ENCODE assay signal across 1 cellular context in the genomic region with DNA sequence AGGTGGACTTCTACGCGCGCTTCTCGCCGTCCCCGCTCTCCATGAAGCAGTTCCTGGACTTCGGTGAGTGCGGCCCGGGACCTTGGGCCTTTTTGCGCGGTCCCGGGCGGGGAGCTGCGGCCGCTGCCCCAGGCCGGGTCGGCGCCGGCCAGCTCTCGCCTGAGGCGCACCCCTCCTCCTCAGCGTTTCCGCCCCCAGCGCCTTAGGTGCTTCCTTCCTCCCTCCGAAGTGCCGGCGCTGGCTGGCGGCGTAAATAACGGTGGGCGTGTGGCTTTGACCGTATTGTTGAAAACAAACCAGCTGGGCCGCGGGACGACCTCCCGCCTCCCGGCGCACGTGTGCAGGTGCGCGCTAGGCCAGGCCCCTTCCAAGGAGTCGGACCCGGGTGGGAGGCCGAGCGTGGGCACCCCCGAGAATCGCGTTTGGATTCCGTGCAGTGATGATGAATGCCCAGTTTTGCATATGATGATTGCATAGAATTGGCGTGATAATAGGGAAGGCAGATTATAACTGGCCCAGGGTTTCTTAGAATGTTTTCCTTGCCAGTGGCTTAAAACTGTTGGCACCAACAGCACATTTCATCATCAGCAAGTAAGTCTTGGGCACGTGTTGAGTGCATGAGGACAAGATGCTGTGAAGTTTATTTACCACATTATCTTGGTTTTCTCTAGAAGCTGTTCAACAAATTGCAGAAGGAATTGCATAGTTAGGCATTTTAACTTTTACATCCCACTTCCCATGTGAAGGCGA.
TF ChIP-seq lines count a peak whose summit lies in the region.

No MANE protein-coding gene starts in this region.

TF ChIP-seq in HepG2, 621 proteins besides CTCF, POLR2A, EP300 and RAD21 (continued from another document):
- TF ChIP-seq KDM5B (CRISPR knock-in tag; IDR thresholded peaks at IDR 0.05; ENCODE audit: borderline replicate concordance) (peak; percentile 34; the same call in 1 of the 2 replicates), MYC (CRISPR knock-in tag; IDR thresholded peaks at IDR 0.05; ENCODE audit: borderline replicate concordance) (peak; percentile 94), ZNF317 (CRISPR knock-in tag; IDR thresholded peaks at IDR 0.05) (peak; percentile 50; the same call in 1 of the 2 replicates), GFI1 (CRISPR knock-in tag; IDR thresholded peaks at IDR 0.05; ENCODE audit: borderline replicate concordance) (no peak)
- TF ChIP-seq, protein P1, sequence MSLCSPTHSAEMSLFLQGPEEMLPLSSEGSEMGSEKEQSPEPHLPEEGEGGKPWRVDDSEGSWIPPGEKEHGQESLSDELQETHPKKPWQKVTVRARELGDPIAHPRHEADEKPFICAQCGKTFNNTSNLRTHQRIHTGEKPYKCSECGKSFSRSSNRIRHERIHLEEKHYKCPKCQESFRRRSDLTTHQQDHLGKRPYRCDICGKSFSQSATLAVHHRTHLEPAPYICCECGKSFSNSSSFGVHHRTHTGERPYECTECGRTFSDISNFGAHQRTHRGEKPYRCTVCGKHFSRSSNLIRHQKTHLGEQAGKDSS (CRISPR knock-in tag; IDR thresholded peaks at IDR 0.05; ENCODE audit: borderline replicate concordance, low read depth), result peak; percentile 39; the same call in 1 of the 2 replicates
